In genomic region chr5:157510682-157511081, GRCh38 we compare ENCODE assay signal across 1 cellular context.
TF ChIP-seq lines count a peak whose summit lies in the region.

No MANE protein-coding gene starts in this region.

TF ChIP-seq in endothelial cell of umbilical vein, 7 proteins besides CTCF, POLR2A, EP300 and RAD21 (continued from another document):
- TF ChIP-seq, protein P1, sequence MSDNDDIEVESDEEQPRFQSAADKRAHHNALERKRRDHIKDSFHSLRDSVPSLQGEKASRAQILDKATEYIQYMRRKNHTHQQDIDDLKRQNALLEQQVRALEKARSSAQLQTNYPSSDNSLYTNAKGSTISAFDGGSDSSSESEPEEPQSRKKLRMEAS (IDR thresholded peaks at IDR 0.05; ENCODE audit: insufficient read depth, insufficient read length) = no peak
- TF ChIP-seq POLR2AphosphoS5 (IDR thresholded peaks at IDR 0.05; ENCODE audit: insufficient read depth, low read depth, low read length) = no peak
- no peak for TF ChIP-seq JUN (IDR thresholded peaks at IDR 0.05; ENCODE audit: borderline replicate concordance, insufficient read depth, insufficient read length, low read depth)
- no peak for TF ChIP-seq GATA2 (IDR thresholded peaks at IDR 0.05; ENCODE audit: insufficient read depth, insufficient read length, low read depth, low read length)
- no peak for TF ChIP-seq FOS (IDR thresholded peaks at IDR 0.05; ENCODE audit: borderline replicate concordance, insufficient read depth, low read length)
